ENCODE assay signal across 1 cellular context in the genomic region with DNA sequence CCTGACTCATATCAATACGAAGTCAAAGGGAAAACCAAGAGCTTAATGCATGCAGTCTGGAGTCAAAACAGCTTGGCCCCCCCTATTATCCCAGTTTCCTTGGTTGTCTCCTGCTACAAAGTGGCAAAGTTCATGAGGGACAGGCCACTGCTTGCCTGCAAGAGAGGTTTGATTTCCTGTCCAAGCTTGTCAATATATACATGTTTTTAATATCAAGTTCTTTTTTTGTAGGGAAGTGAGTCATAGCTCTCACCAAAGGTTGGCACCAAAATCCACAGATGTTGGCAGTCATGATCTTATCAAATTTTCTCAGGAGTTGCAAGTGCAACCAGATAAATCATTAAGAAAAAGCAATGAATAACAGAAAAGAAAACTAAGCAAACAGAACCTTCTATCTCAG.
TF ChIP-seq lines count a peak whose summit lies in the region.

No MANE protein-coding gene starts in this region.

TF ChIP-seq in WTC11, 78 proteins besides CTCF, POLR2A, EP300 and RAD21 (continued from another document):
- no peak for TF ChIP-seq MLX (CRISPR knock-in tag; IDR thresholded peaks at IDR 0.05)
- TF ChIP-seq, protein P1, sequence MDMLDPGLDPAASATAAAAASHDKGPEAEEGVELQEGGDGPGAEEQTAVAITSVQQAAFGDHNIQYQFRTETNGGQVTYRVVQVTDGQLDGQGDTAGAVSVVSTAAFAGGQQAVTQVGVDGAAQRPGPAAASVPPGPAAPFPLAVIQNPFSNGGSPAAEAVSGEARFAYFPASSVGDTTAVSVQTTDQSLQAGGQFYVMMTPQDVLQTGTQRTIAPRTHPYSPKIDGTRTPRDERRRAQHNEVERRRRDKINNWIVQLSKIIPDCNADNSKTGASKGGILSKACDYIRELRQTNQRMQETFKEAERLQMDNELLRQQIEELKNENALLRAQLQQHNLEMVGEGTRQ (CRISPR knock-in tag; IDR thresholded peaks at IDR 0.05): no peak
- TF ChIP-seq, protein P2, sequence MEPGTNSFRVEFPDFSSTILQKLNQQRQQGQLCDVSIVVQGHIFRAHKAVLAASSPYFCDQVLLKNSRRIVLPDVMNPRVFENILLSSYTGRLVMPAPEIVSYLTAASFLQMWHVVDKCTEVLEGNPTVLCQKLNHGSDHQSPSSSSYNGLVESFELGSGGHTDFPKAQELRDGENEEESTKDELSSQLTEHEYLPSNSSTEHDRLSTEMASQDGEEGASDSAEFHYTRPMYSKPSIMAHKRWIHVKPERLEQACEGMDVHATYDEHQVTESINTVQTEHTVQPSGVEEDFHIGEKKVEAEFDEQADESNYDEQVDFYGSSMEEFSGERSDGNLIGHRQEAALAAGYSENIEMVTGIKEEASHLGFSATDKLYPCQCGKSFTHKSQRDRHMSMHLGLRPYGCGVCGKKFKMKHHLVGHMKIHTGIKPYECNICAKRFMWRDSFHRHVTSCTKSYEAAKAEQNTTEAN (CRISPR knock-in tag; IDR thresholded peaks at IDR 0.05): no peak
- no peak for TF ChIP-seq AR (CRISPR knock-in tag; IDR thresholded peaks at IDR 0.05)
- TF ChIP-seq, protein P3, sequence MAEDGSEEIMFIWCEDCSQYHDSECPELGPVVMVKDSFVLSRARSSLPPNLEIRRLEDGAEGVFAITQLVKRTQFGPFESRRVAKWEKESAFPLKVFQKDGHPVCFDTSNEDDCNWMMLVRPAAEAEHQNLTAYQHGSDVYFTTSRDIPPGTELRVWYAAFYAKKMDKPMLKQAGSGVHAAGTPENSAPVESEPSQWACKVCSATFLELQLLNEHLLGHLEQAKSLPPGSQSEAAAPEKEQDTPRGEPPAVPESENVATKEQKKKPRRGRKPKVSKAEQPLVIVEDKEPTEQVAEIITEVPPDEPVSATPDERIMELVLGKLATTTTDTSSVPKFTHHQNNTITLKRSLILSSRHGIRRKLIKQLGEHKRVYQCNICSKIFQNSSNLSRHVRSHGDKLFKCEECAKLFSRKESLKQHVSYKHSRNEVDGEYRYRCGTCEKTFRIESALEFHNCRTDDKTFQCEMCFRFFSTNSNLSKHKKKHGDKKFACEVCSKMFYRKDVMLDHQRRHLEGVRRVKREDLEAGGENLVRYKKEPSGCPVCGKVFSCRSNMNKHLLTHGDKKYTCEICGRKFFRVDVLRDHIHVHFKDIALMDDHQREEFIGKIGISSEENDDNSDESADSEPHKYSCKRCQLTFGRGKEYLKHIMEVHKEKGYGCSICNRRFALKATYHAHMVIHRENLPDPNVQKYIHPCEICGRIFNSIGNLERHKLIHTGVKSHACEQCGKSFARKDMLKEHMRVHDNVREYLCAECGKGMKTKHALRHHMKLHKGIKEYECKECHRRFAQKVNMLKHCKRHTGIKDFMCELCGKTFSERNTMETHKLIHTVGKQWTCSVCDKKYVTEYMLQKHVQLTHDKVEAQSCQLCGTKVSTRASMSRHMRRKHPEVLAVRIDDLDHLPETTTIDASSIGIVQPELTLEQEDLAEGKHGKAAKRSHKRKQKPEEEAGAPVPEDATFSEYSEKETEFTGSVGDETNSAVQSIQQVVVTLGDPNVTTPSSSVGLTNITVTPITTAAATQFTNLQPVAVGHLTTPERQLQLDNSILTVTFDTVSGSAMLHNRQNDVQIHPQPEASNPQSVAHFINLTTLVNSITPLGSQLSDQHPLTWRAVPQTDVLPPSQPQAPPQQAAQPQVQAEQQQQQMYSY (CRISPR knock-in tag; IDR thresholded peaks at IDR 0.05): no peak
- TF ChIP-seq TEAD4 (CRISPR knock-in tag; IDR thresholded peaks at IDR 0.05): no peak
- TF ChIP-seq MYBL2 (CRISPR knock-in tag; IDR thresholded peaks at IDR 0.05): no peak
- no peak for TF ChIP-seq TCF7 (CRISPR knock-in tag; IDR thresholded peaks at IDR 0.05; ENCODE audit: low read depth)
- TF ChIP-seq, protein P4, sequence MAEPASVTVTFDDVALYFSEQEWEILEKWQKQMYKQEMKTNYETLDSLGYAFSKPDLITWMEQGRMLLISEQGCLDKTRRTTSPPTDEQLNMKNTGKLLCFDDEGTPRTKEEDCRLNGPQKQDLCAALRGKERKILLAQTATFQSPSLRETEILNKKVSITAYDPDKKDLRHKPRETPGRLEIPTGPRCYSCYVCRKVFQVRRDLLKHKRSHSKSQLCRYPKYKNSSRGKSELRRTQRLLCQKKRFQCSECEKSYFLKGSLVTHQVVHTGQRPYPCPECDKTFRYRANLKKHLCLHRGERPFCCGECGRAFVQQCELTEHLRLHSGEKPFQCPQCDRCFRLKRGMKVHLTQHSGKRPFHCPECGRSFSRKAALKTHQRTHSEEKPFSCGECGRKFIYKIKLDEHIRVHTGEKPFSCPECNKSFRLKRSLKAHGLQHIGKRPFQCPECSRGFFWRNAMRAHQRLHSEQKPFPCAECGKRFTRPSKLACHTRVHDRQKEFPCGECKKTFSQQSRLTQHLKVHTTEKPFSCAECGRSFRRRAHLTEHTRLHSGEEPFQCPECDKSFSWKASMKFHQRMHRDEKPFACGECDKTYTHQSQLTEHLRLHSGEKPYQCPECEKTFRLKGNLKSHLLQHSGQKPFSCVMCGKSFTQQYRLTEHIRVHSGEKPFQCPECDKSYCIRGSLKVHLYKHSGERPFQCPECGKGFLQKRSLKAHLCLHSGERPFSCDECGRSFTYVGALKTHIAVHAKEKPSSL (CRISPR knock-in tag; conservative IDR thresholded peaks at IDR 0.05): no peak
TF ChIP-seq in WTC11: peak in this region for 0.
